ENCODE assay signal across 9 cellular contexts in genomic region chr9:33297455-33297854, GRCh38. TPM values are rescaled to one million over a fixed set of nuclear protein-coding genes. Genes with fewer than 3 reads are reported as not detected.
DNase-seq lines count a peak whose midpoint lies in the region; ATAC-seq and TF ChIP-seq lines count a peak whose summit lies in the region.
"Had no signal": no experiment of that assay in that cellular context is flagged by ENCODE, and none has a peak within 500 bp of the region (broad histone marks: within the 10 kb centered on the region; RNA-seq: fewer than 3 reads in every experiment).

No MANE protein-coding gene starts in this region.

- TF ChIP-seq CTCF in transverse colon (IDR thresholded peaks at IDR 0.05) = no peak
- TF ChIP-seq CTCF in Caco-2 (IDR thresholded peaks at IDR 0.05; ENCODE audit: insufficient read depth in 1 of 2, low read depth in 1 of 2, low read length in 1 of 2, severe bottlenecking in 1 of 2, unreplicated experiment in 1 of 2) = no peak

- no peak for TF ChIP-seq EP300 in transverse colon (IDR thresholded peaks at IDR 0.05; ENCODE audit: low read depth)

- no peaks in the 10 kb centered on the region for H3K9me3 ChIP-seq in right cardiac atrium (ENCODE audit: control insufficient read depth, low read length)
- H3K9me3 ChIP-seq in transverse colon = no peaks in the 10 kb centered on the region
- no peaks in the 10 kb centered on the region for H3K9me3 ChIP-seq in effector memory CD4-positive, alpha-beta T cell (ENCODE audit: control insufficient read depth, low read length)
- no peaks in the 10 kb centered on the region for H3K9me3 ChIP-seq in Caco-2

- no peak overlapping the region for H3K4me3 Mint-ChIP-seq in Caco-2 (ENCODE audit: unreplicated experiment)

- ATAC-seq in GM19395 (IDR thresholded peaks at IDR 0.05; ENCODE audit: unreplicated experiment) (peak; percentile 92), HG03354 (IDR thresholded peaks at IDR 0.05; ENCODE audit: poor library complexity, severe bottlenecking, unreplicated experiment) (peak; percentile 93), right cardiac atrium (peak; percentile 17 to 24)
- ATAC-seq: HCT116 had no signal

- POLR2A ChIA-PET in Caco-2 (lab: Charles Lee) = no interaction called here

- H3K4me3 ChIP-seq in right cardiac atrium (ENCODE audit: low read length) (no peak overlapping the region), transverse colon (no peak overlapping the region), Caco-2 (ENCODE audit: low read depth, low read length) (no peak overlapping the region)
- H3K4me3 ChIP-seq in effector memory CD4-positive, alpha-beta T cell (ENCODE audit: insufficient read depth, low read depth, low read length, poor library complexity, severe bottlenecking) = no peak overlapping the region

- no TSS peak for BruUV-seq in Caco-2 (replicated peaks; lab: Mats Ljungman, UMichigan)

- CTCF ChIA-PET in Caco-2 (lab: Charles Lee) = no interaction called here

- no peak for TF ChIP-seq POLR2A in transverse colon (IDR thresholded peaks at IDR 0.05)

- no peaks in the 10 kb centered on the region for H3K27me3 ChIP-seq in right cardiac atrium (ENCODE audit: control insufficient read depth, insufficient read depth)
- H3K27me3 ChIP-seq in transverse colon = no peaks in the 10 kb centered on the region
- H3K27me3 ChIP-seq in effector memory CD4-positive, alpha-beta T cell (replicated peaks; ENCODE audit: control insufficient read depth, insufficient read depth, low read length, poor library complexity, severe bottlenecking) = no peaks in the 10 kb centered on the region
- H3K27me3 ChIP-seq in Caco-2 (replicated peaks; ENCODE audit: control insufficient read depth, insufficient read depth, low read length) = no peaks in the 10 kb centered on the region

- no peaks in the 10 kb centered on the region for H3K9me3 Mint-ChIP-seq in Caco-2 (ENCODE audit: unreplicated experiment)

- DNase-seq in DMS53 treated with DMSO at 0.1 percent for 48 hours (lab: John Stamatoyannopoulos, UW; ENCODE audit: unreplicated experiment) (peak; percentile 89), SIG-M5 treated with dmso at 0.1 percent for 504 hours (lab: John Stamatoyannopoulos, UW; ENCODE audit: unreplicated experiment) (peak; percentile 93), right cardiac atrium (peak in 1 of 3 donors; percentile 51), transverse colon (peak; percentile 80), Caco-2 (no peak)
- DNase-seq in effector memory CD4-positive, alpha-beta T cell = no peak

- no peak overlapping the region for H3K27ac Mint-ChIP-seq in Caco-2 (ENCODE audit: unreplicated experiment)

- H3K36me3 ChIP-seq in transverse colon (peaks cover 0 to 56% (median 28%) of the 10 kb centered on the region in 4 donors), Caco-2 (ENCODE audit: control insufficient read depth, insufficient read depth, low read length) (no peaks in the 10 kb centered on the region; the same call in 1 of the 2 replicates)
- peaks cover 65% of the 10 kb centered on the region for H3K36me3 ChIP-seq in effector memory CD4-positive, alpha-beta T cell (ENCODE audit: control insufficient read depth, insufficient read depth, low read length)

- no peaks in the 10 kb centered on the region for H3K27me3 Mint-ChIP-seq in Caco-2 (ENCODE audit: insufficient read depth, unreplicated experiment)

- in situ Hi-C loops in transverse colon (cut with MboI; ENCODE audit: low pct_ligation_motif_present in 1 of 4, low pct_unique_long_range_greater_than_20kb in 1 of 4, low sequenced_read_pairs in 3 of 4) = no loop called here

- peaks cover 70% of the 10 kb centered on the region for H3K36me3 Mint-ChIP-seq in Caco-2 (ENCODE audit: insufficient read depth, unreplicated experiment)

- H3K4me1 ChIP-seq in right cardiac atrium (ENCODE audit: control insufficient read depth, insufficient read depth, low read length) (peaks cover 7% of the 10 kb centered on the region), transverse colon (peaks cover 37 to 76% (median 48%) of the 10 kb centered on the region in 4 donors), Caco-2 (peaks cover 8% of the 10 kb centered on the region; the same call in 1 of the 2 replicates)
- H3K4me1 ChIP-seq in effector memory CD4-positive, alpha-beta T cell (ENCODE audit: control insufficient read depth, insufficient read depth, low read length, poor library complexity, severe bottlenecking) = peaks cover 9% of the 10 kb centered on the region

- H3K27ac ChIP-seq in right cardiac atrium (ENCODE audit: low read length) = no peak overlapping the region
- H3K27ac ChIP-seq in transverse colon = peak overlapping the region; percentile 65 to 77 (median 72)
- H3K27ac ChIP-seq in effector memory CD4-positive, alpha-beta T cell (ENCODE audit: insufficient read depth, low read length, poor library complexity, severe bottlenecking) = no peak overlapping the region

- H3K4me1 Mint-ChIP-seq in Caco-2 (ENCODE audit: low read depth, unreplicated experiment) = peaks cover 19% of the 10 kb centered on the region

- WGBS in right cardiac atrium = 66% methylated on average over 1 of the region's 1 CpG
- WGBS in transverse colon (ENCODE audit: low coverage in 1 of 2), 2 donors = 20 to 40% methylated on average over 1 of the region's 1 CpG

- intact Hi-C loops in right cardiac atrium (cut with DNase I) = no loop called here
- intact Hi-C loops in transverse colon (cut with DNase I; ENCODE audit: low total_unique reads) = no loop called here
- intact Hi-C loops in Caco-2 (cut with micrococcal nuclease; ENCODE audit: unreplicated experiment) = no loop called here

RNA-seq across cellular contexts. Expression of gene NFX1, which starts 7.1 kb away (rescaled TPM):
- total RNA-seq in right cardiac atrium (10 to 100 TPM; 29.2 to 37.6 (median 31.1) TPM), transverse colon (10 to 100 TPM; 17.7 to 61.6 (median 50.2) TPM), Caco-2 (2022) (32.6 TPM in 2 replicates)
- polyA plus RNA-seq in right cardiac atrium = 12.3 TPM

RNA-seq across cellular contexts. Expression of gene CHMP5, which starts 32.6 kb away (rescaled TPM):
- total RNA-seq in right cardiac atrium = 10 to 100 TPM; 46.7 to 56.1 (median 52.1) TPM
- 56.7 TPM for polyA plus RNA-seq in right cardiac atrium
- 100 to 1,000 TPM in 1 of 4 donors, 10 to 100 TPM in 3; 23.3 to 100 (median 56.5) TPM for total RNA-seq in transverse colon
- total RNA-seq in Caco-2 (2022) = 52.5 and 58.3 TPM in 2 replicates

RNA-seq across cellular contexts. Expression of gene BAG1, which starts 32.9 kb away (rescaled TPM):
- 100 to 1,000 TPM; 199 to 229 (median 206) TPM for total RNA-seq in right cardiac atrium
- polyA plus RNA-seq in right cardiac atrium = 222 TPM
- 100 to 1,000 TPM in 3 of 4 donors, 10 to 100 TPM in 1; 73.2 to 185 (median 131) TPM for total RNA-seq in transverse colon
- 51.2 and 62.1 TPM in 2 replicates for total RNA-seq in Caco-2 (2022)

RNA-seq across cellular contexts. Expression of gene SPINK4, which starts 57.5 kb away (rescaled TPM):
- not detected for total RNA-seq in right cardiac atrium
- polyA plus RNA-seq in right cardiac atrium = not detected
- total RNA-seq in transverse colon = 10 to 100 TPM in 1 of 4 donors, 1 to 10 TPM in 1, not detected in 2; 6.6 to 77.8 TPM
- 0.97 and 2.1 TPM in 2 replicates for total RNA-seq in Caco-2 (2022)

Comparison
In these comparisons a context has a peak if more than half of its experiments do, and no peak if none do; other contexts are left out.
1. DNase-seq: peak in DMS53 treated with DMSO at 0.1 percent for 48 hours (single experiment), SIG-M5 treated with dmso at 0.1 percent for 504 hours (single experiment) and transverse colon (single experiment); none in effector memory CD4-positive, alpha-beta T cell (0 of 3) and Caco-2 (0 of 2).
2. ATAC-seq: peak in every context shown above with its lines; median percentile 93 in HG03354; 92 in GM19395; 20 in right cardiac atrium.
3. H3K27ac ChIP-seq: peak in transverse colon (4 of 4); none in right cardiac atrium (single experiment) and effector memory CD4-positive, alpha-beta T cell (single experiment).